In genomic region chr11:9903579-9903978, GRCh38 we compare ENCODE assay signal across 24 cellular contexts.
DNase-seq lines count a peak whose midpoint lies in the region; TF ChIP-seq lines count a peak whose summit lies in the region.
"Had no signal": no experiment of that assay in that cellular context is flagged by ENCODE, and none has a peak within 500 bp of the region (broad histone marks: within the 10 kb centered on the region; RNA-seq: fewer than 3 reads in every experiment).

No MANE protein-coding gene starts in this region.

- no peaks in the 10 kb centered on the region for H3K27me3 Mint-ChIP-seq in Caco-2 (ENCODE audit: insufficient read depth, unreplicated experiment)
- H3K27me3 Mint-ChIP-seq in CD4-positive, alpha-beta memory T cell: no peaks in the 10 kb centered on the region
- H3K27me3 Mint-ChIP-seq in Calu3 (ENCODE audit: unreplicated experiment): no peaks in the 10 kb centered on the region

- H3K9me3 ChIP-seq in Caco-2 (no peaks in the 10 kb centered on the region), HUES6 (ENCODE audit: control insufficient read depth, insufficient read depth, low read depth, low read length) (no peaks in the 10 kb centered on the region), SK-N-MC (ENCODE audit: low read depth, low read length) (no peaks in the 10 kb centered on the region), mesenchymal stem cell (ENCODE audit: control insufficient read depth, low read length) (no peaks in the 10 kb centered on the region), uterus (no peaks in the 10 kb centered on the region)
- H3K9me3 ChIP-seq in CD4-positive, alpha-beta memory T cell (ENCODE audit: control insufficient read depth in 1 of 2, low read length in 2 of 2): no peaks in the 10 kb centered on the region
- H3K9me3 ChIP-seq: SK-N-SH had no signal

- peak overlapping the region; percentile 0 for H2BK5ac ChIP-seq in mesenchymal stem cell (ENCODE audit: low read depth, low read length, poor library complexity, severe bottlenecking)

- POLR2A ChIA-PET in Caco-2 (lab: Charles Lee): no interaction called here
- POLR2A ChIA-PET in CD4-positive, alpha-beta memory T cell (lab: Charles Lee; ENCODE audit: partially characterized antibody): no interaction called here

- H3K36me3 ChIP-seq in Caco-2 (ENCODE audit: control insufficient read depth, insufficient read depth, low read length) (no peaks in the 10 kb centered on the region), HUES6 (ENCODE audit: control insufficient read depth, insufficient read depth, low read length) (no peaks in the 10 kb centered on the region), SK-N-MC (ENCODE audit: insufficient read depth, low read length) (no peaks in the 10 kb centered on the region; the same call in 1 of the 2 replicates), mesenchymal stem cell (ENCODE audit: control insufficient read depth in 1 of 2, insufficient read depth in 2 of 2, low read depth in 1 of 2, low read length in 2 of 2) (peaks cover 2 to 4% of the 10 kb centered on the region in 2 experiments), uterus (no peaks in the 10 kb centered on the region)
- H3K36me3 ChIP-seq in CD4-positive, alpha-beta memory T cell (ENCODE audit: insufficient read depth, low read length): no peaks in the 10 kb centered on the region

- H2BK120ac ChIP-seq in mesenchymal stem cell (ENCODE audit: low read depth, low read length): no peak overlapping the region

- TF ChIP-seq CTCF in Caco-2 (IDR thresholded peaks at IDR 0.05; ENCODE audit: insufficient read depth in 1 of 2, low read depth in 1 of 2, low read length in 1 of 2, severe bottlenecking in 1 of 2, unreplicated experiment in 1 of 2) (no peak), uterus (IDR thresholded peaks at IDR 0.05) (no peak), Calu3 (IDR thresholded peaks at IDR 0.05; ENCODE audit: unreplicated experiment) (no peak)

- H3K79me1 ChIP-seq in mesenchymal stem cell (replicated peaks; ENCODE audit: low read length, poor library complexity, severe bottlenecking): peaks cover 6% of the 10 kb centered on the region

- peaks cover 69% of the 10 kb centered on the region for H3K4me1 ChIP-seq in Caco-2
- peaks cover 39% of the 10 kb centered on the region for H3K4me1 ChIP-seq in HUES6 (ENCODE audit: control insufficient read depth, insufficient read depth, low read length)
- H3K4me1 ChIP-seq in mesenchymal stem cell (ENCODE audit: control insufficient read depth, insufficient read depth, low read depth, low read length): peaks cover 5% of the 10 kb centered on the region
- H3K4me1 ChIP-seq in uterus: no peaks in the 10 kb centered on the region
- no peaks in the 10 kb centered on the region for H3K4me1 ChIP-seq in CD4-positive, alpha-beta memory T cell (ENCODE audit: insufficient read depth, low read length)

- H3K4me2 ChIP-seq in mesenchymal stem cell (ENCODE audit: low read length, poor library complexity, severe bottlenecking): no peak overlapping the region
- H3K4me2 ChIP-seq: SK-N-SH had no signal

- H3K9me3 Mint-ChIP-seq in Caco-2 (ENCODE audit: unreplicated experiment): peaks cover 24% of the 10 kb centered on the region
- no peaks in the 10 kb centered on the region for H3K9me3 Mint-ChIP-seq in CD4-positive, alpha-beta memory T cell
- no peaks in the 10 kb centered on the region for H3K9me3 Mint-ChIP-seq in Calu3 (ENCODE audit: low read depth, unreplicated experiment)

- H3K4me1 Mint-ChIP-seq in Caco-2 (ENCODE audit: low read depth, unreplicated experiment) (peaks cover 45% of the 10 kb centered on the region), Calu3 (ENCODE audit: low read depth, unreplicated experiment) (peaks cover 44% of the 10 kb centered on the region)
- H3K4me1 Mint-ChIP-seq in CD4-positive, alpha-beta memory T cell: no peaks in the 10 kb centered on the region
- H3K4me1 Mint-ChIP-seq: B cell had no signal

- peak overlapping the region; percentile 2 for H4K91ac ChIP-seq in mesenchymal stem cell (ENCODE audit: low read length)

- H3K9ac ChIP-seq in HUES6 (ENCODE audit: low read length) (no peak overlapping the region), SK-N-MC (ENCODE audit: insufficient read length) (no peak overlapping the region), mesenchymal stem cell (ENCODE audit: low read length) (no peak overlapping the region)
- H3K9ac ChIP-seq: SK-N-SH had no signal

- WGBS in mesenchymal stem cell: 96% methylated on average over 6 of the region's 6 CpGs

- H3K27ac ChIP-seq in HUES6 (ENCODE audit: low read depth, low read length) (peak overlapping the region; percentile 16; the same call in 1 of the 2 replicates), SK-N-MC (peak overlapping the region; percentile 99; the same call in 1 of the 2 replicates), mesenchymal stem cell (ENCODE audit: low read length, poor library complexity, severe bottlenecking) (no peak overlapping the region), uterus (no peak overlapping the region)
- no peak overlapping the region for H3K27ac ChIP-seq in CD4-positive, alpha-beta memory T cell (ENCODE audit: low read depth, low read length)

- H3K36me3 Mint-ChIP-seq in Caco-2 (ENCODE audit: insufficient read depth, unreplicated experiment) (peaks cover 12% of the 10 kb centered on the region), Calu3 (ENCODE audit: insufficient read depth, unreplicated experiment) (peaks cover 6% of the 10 kb centered on the region)
- H3K36me3 Mint-ChIP-seq in CD4-positive, alpha-beta memory T cell: peaks cover 0 to 3% of the 10 kb centered on the region in 2 donors

- TF ChIP-seq POLR2A in uterus (IDR thresholded peaks at IDR 0.05): no peak

- DNase-seq in Caco-2 (no peak), SK-N-MC (ENCODE audit: low read depth, low spot score) (no peak), mesenchymal stem cell (no peak), uterus (no peak), Calu3 (no peak), NCI-H2081 treated with DMSO at 0.1 percent for 48 hours (lab: John Stamatoyannopoulos, UW) (no peak)
- no peak for DNase-seq in CD4-positive, alpha-beta memory T cell
- DNase-seq: DND-41, KBM-7, MM.1S, NCI-H1092, NCI-H1436, NCI-H1930, NCI-H2227 treated with DMSO at 0.1 percent for 48 hours, NCI-H510A, NCI-H774, OCI-M1, SHP77, SK-N-SH, T-helper 2 cell had no signal

- H3K4me3 ChIP-seq in Caco-2 (ENCODE audit: low read depth, low read length) (no peak overlapping the region), HUES6 (ENCODE audit: low read depth, low read length) (no peak overlapping the region), SK-N-MC (no peak overlapping the region), mesenchymal stem cell (ENCODE audit: insufficient read depth in 1 of 2, low read depth in 1 of 2, low read length in 2 of 2) (no peak overlapping the region), uterus (no peak overlapping the region)
- no peak overlapping the region for H3K4me3 ChIP-seq in CD4-positive, alpha-beta memory T cell (ENCODE audit: low read length in 2 of 2)
- H3K4me3 ChIP-seq: GM12878 had no signal

- no peaks in the 10 kb centered on the region for H3K27me3 ChIP-seq in Caco-2 (replicated peaks; ENCODE audit: control insufficient read depth, insufficient read depth, low read length)
- no peaks in the 10 kb centered on the region for H3K27me3 ChIP-seq in HUES6 (ENCODE audit: control insufficient read depth, insufficient read depth, low read length)
- H3K27me3 ChIP-seq in mesenchymal stem cell (ENCODE audit: control insufficient read depth in 1 of 2, insufficient read depth in 1 of 2, low read length in 2 of 2): no peaks in the 10 kb centered on the region
- H3K27me3 ChIP-seq in uterus: no peaks in the 10 kb centered on the region
- H3K27me3 ChIP-seq in CD4-positive, alpha-beta memory T cell (ENCODE audit: insufficient read depth, low read length): no peaks in the 10 kb centered on the region

- no peak overlapping the region for H3K14ac ChIP-seq in mesenchymal stem cell (ENCODE audit: low read length in 2 of 2)

- CTCF ChIA-PET in Caco-2 (lab: Charles Lee): no interaction called here
- CTCF ChIA-PET in CD4-positive, alpha-beta memory T cell (lab: Charles Lee; ENCODE audit: partially characterized antibody): no interaction called here
- CTCF ChIA-PET in Calu3 (lab: Charles Lee): no interaction called here

- BruUV-seq in Caco-2 (replicated peaks; lab: Mats Ljungman, UMichigan) (no TSS peak), Calu3 (replicated peaks; lab: Mats Ljungman, UMichigan) (no TSS peak)

- no peak overlapping the region for H3K4ac ChIP-seq in mesenchymal stem cell (ENCODE audit: low read depth in 1 of 2, low read length in 2 of 2)

- peak overlapping the region; percentile 8 for H2AK5ac ChIP-seq in mesenchymal stem cell (ENCODE audit: low read length, severe bottlenecking)

- no peak overlapping the region for H3K23ac ChIP-seq in mesenchymal stem cell (ENCODE audit: low read length in 2 of 2)

- peak overlapping the region in 1 of 2 experiments; percentile 51 for H2BK12ac ChIP-seq in mesenchymal stem cell (ENCODE audit: low read length in 2 of 2)

- peak overlapping the region in 1 of 2 experiments; percentile 54 for H3K18ac ChIP-seq in mesenchymal stem cell (ENCODE audit: low read depth in 1 of 2, low read length in 2 of 2)

- no peak overlapping the region for H4K8ac ChIP-seq in mesenchymal stem cell (ENCODE audit: low read length)

- H2BK15ac ChIP-seq in mesenchymal stem cell (ENCODE audit: low read depth, poor library complexity, severe bottlenecking): no peak overlapping the region

- intact Hi-C loops in Caco-2 (cut with micrococcal nuclease; ENCODE audit: unreplicated experiment) (no loop called here), uterus (cut with DNase I; ENCODE audit: low total_unique reads) (no loop called here), Calu3 (cut with micrococcal nuclease; ENCODE audit: unreplicated experiment) (no loop called here)
- intact Hi-C loops in CD4-positive, alpha-beta memory T cell (cut with micrococcal nuclease): no loop called here

- H2AFZ ChIP-seq in mesenchymal stem cell (ENCODE audit: low read depth, low read length): no peak overlapping the region

- H3K4me3 Mint-ChIP-seq in Caco-2 (ENCODE audit: unreplicated experiment) (no peak overlapping the region), Calu3 (ENCODE audit: low read depth, unreplicated experiment) (no peak overlapping the region)
- no peak overlapping the region for H3K4me3 Mint-ChIP-seq in CD4-positive, alpha-beta memory T cell
- H3K4me3 Mint-ChIP-seq: B cell, CD14-positive monocyte had no signal

- peak overlapping the region; percentile 90 for H3K27ac Mint-ChIP-seq in Caco-2 (ENCODE audit: unreplicated experiment)
- no peak overlapping the region for H3K27ac Mint-ChIP-seq in CD4-positive, alpha-beta memory T cell
- H3K27ac Mint-ChIP-seq in Calu3 (ENCODE audit: unreplicated experiment): no peak overlapping the region
- H3K27ac Mint-ChIP-seq: B cell had no signal

Comparison
In these comparisons a context has a peak if more than half of its experiments do, and no peak if none do; other contexts are left out.
1. H3K27ac ChIP-seq: peak in HUES6 (single experiment) and SK-N-MC (single experiment); none in mesenchymal stem cell (single experiment), uterus (0 of 2) and CD4-positive, alpha-beta memory T cell (single experiment).